In the genomic region with DNA sequence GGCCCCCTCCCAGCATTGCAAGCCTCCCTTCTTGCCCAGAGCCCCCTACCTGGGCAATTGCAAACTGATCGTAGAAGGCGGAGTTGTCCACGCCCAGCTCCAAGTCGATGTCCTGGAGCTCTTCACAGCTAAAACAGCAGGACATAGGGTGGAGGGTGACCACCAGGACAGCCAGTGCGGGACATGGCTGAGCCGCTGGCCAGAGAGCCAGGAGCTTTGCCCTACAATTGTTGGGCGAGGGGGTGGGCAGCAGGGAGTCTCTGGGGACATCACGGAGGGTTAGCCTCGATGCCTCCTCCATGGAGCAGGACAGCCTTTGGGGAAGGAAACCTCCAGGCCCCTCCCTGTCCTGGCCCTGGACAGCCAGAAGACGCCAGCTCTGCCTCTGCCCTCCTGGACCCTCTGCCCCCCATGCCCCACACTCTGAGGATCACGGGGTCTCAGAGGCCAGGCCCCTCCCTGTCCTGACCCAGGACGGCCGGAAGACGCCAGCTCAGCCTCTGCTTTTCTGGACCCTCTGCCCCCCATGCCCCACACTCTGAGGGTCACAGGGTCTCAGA, we compare ENCODE assay signal across 24 cellular contexts. TPM values are rescaled to one million over a fixed set of nuclear protein-coding genes. Genes with fewer than 3 reads are reported as not detected.
"Had no signal": no experiment of that assay in that cellular context is flagged by ENCODE, and none has a peak within 500 bp of the region (broad histone marks: within the 10 kb centered on the region; RNA-seq: fewer than 3 reads in every experiment).

No MANE protein-coding gene starts in this region.

- H3K27ac ChIP-seq: esophagus squamous epithelium, gastroesophageal sphincter, suprapubic skin, thyroid gland had no signal

- H3K27ac Mint-ChIP-seq: dendritic cell treated with granulocyte-macrophage colony-stimulating factor and Interleukin-4, amounts not matched to agents 40 ng/mL and 50 ng/mL, for 4 days; effector memory CD8-positive, alpha-beta T cell; naive B cell; nephron; stimulated activated effector memory CD8-positive, alpha-beta T cell treated with anti-CD3 and anti-CD28 coated beads, Interleukin-12 subunit alpha, Interleukin-12 subunit beta, amount 100 ng/mL, for 72 hours; type B pancreatic cell had no signal

- DNase-seq: effector memory CD8-positive, alpha-beta T cell; esophagus squamous epithelium; foreskin fibroblast; mesenchymal stem cell; midbrain; naive B cell; small intestine; stimulated activated CD4-positive, alpha-beta T cell treated with anti-CD3 and anti-CD28 coated beads, Interleukin-4, amount 100 ng/mL, for 1 hour; stimulated activated CD8-positive, alpha-beta memory T cell treated with anti-CD3 and anti-CD28 coated beads, Interleukin-4, amount 100 ng/mL, for 48 hours; stimulated activated naive CD8-positive, alpha-beta T cell treated with anti-CD3 and anti-CD28 coated beads, Interleukin-15, Interleukin-2, amounts not matched to agents 100 U/mL and 50 U/mL, for 24 hours; thyroid gland had no signal

- ATAC-seq: effector memory CD8-positive, alpha-beta T cell; gastroesophageal sphincter; stimulated activated effector memory CD8-positive, alpha-beta T cell treated with anti-CD3 and anti-CD28 coated beads, Interleukin-12 subunit alpha, Interleukin-12 subunit beta, amount 100 ng/mL, for 72 hours; stimulated activated naive CD8-positive, alpha-beta T cell treated with anti-CD3 and anti-CD28 coated beads, Interleukin-15, Interleukin-2, amounts not matched to agents 100 U/mL and 50 U/mL, for 24 hours had no signal

- H3K36me3 Mint-ChIP-seq: naive B cell; stimulated activated effector memory CD8-positive, alpha-beta T cell treated with anti-CD3 and anti-CD28 coated beads, Interleukin-12 subunit alpha, Interleukin-12 subunit beta, amount 100 ng/mL, for 72 hours; type B pancreatic cell had no signal

- H3K9me3 ChIP-seq: esophagus squamous epithelium, gastroesophageal sphincter, suprapubic skin, thyroid gland had no signal

- FAIRE-seq: small intestine, urothelium cell line had no signal

- H3K27me3 ChIP-seq: thyroid gland had no signal

- H3K4me3 ChIP-seq: esophagus squamous epithelium, gastroesophageal sphincter, lung, suprapubic skin, thyroid gland had no signal

- H3K4me1 ChIP-seq: esophagus squamous epithelium, gastroesophageal sphincter, suprapubic skin, thyroid gland had no signal

- H3K4me3 Mint-ChIP-seq: central memory CD8-positive, alpha-beta T cell; dendritic cell treated with granulocyte-macrophage colony-stimulating factor and Interleukin-4, amounts not matched to agents 40 ng/mL and 50 ng/mL, for 4 days; effector memory CD8-positive, alpha-beta T cell; naive B cell; nephron; stimulated activated effector memory CD8-positive, alpha-beta T cell treated with anti-CD3 and anti-CD28 coated beads, Interleukin-12 subunit alpha, Interleukin-12 subunit beta, amount 100 ng/mL, for 72 hours; type B pancreatic cell had no signal

- H3K36me3 ChIP-seq: esophagus squamous epithelium, gastroesophageal sphincter, suprapubic skin, thyroid gland had no signal

RNA-seq across cellular contexts. Expression of a gene that starts 9.4 kb away (rescaled TPM):
- total RNA-seq: epithelial cell of proximal tubule, esophagus squamous epithelium, kidney epithelial cell, omental fat pad, suprapubic skin had no signal

RNA-seq across cellular contexts. Expression of a gene that starts 15.6 kb away (rescaled TPM):
- total RNA-seq: epithelial cell of proximal tubule, esophagus squamous epithelium, kidney epithelial cell, pulmonary artery endothelial cell had no signal
